Comparison of ENCODE assay signal across 8 cellular contexts in genomic region chr19:9791552-9792181, GRCh38. TPM values are rescaled to one million over a fixed set of nuclear protein-coding genes. Genes with fewer than 3 reads are reported as not detected.
DNase-seq lines count a peak whose midpoint lies in the region; ATAC-seq and TF ChIP-seq lines count a peak whose summit lies in the region.

No MANE protein-coding gene starts in this region.

- peak overlapping the region; percentile 80 for H2AFZ ChIP-seq in trophoblast cell (ENCODE audit: insufficient read depth, low read length, poor library complexity)

- TF ChIP-seq CTCF in heart right ventricle (IDR thresholded peaks at IDR 0.05): no peak
- TF ChIP-seq CTCF in thyroid gland (IDR thresholded peaks at IDR 0.05): no peak

- H3K4me2 ChIP-seq in trophoblast cell (ENCODE audit: low read length): peak overlapping the region; percentile 74

- H3K27ac ChIP-seq in heart right ventricle: peak overlapping the region; percentile 48 to 90 (median 83)
- peak overlapping the region; percentile 83 for H3K27ac ChIP-seq in trophoblast cell (ENCODE audit: low read depth, low read length)
- peak overlapping the region; percentile 90 to 96 (median 93) for H3K27ac ChIP-seq in thyroid gland

- H3K79me2 ChIP-seq in trophoblast cell (ENCODE audit: control insufficient read depth, insufficient read depth, low read length, poor library complexity): peaks cover 2% of the 10 kb centered on the region

- H4K8ac ChIP-seq in trophoblast cell (ENCODE audit: low read depth, low read length): peak overlapping the region; percentile 66

- peak overlapping the region; percentile 32 for H4K91ac ChIP-seq in trophoblast cell (ENCODE audit: low read depth, low read length)

- H2BK120ac ChIP-seq in trophoblast cell (ENCODE audit: insufficient read depth, low read length, poor library complexity): no peak overlapping the region

- H3K79me1 ChIP-seq in trophoblast cell (ENCODE audit: low read length): peaks cover 6% of the 10 kb centered on the region

- no peak overlapping the region for H3K14ac ChIP-seq in trophoblast cell (ENCODE audit: low read length)

- H3K9ac ChIP-seq in trophoblast cell (ENCODE audit: low read length): no peak overlapping the region

- intact Hi-C loops in heart right ventricle (cut with DNase I) (loop anchor here in 9 of 10 donors (1.0 to 10.0 kb wide), 16 partner anchors 27 to 957 kb away; partner anchors contain the start of genes FBXL12 (in 4 of the 9), ZNF317 (in 3 of the 9), ZNF561 (in 3 of the 9) and ZNF121 (in 2 of the 9)), thyroid gland (cut with DNase I) (loop anchor here (1.0 to 10.0 kb wide), 2 partner anchors 28 to 467 kb away; partner anchors contain the start of genes FBXL12 and ZNF559)

- peak; percentile 76 to 81 for DNase-seq in AML-193 (lab: John Stamatoyannopoulos, UW)
- peak; percentile 82 for DNase-seq in NCI-H1092 treated with DMSO at 0.1 percent for 48 hours (lab: John Stamatoyannopoulos, UW)
- DNase-seq in T-helper 1 cell: peak; percentile 91 to 97 (median 96)
- peak; percentile 94 for DNase-seq in amniotic stem cell (lab: John Stamatoyannopoulos, UW)
- peak; percentile 96 to 98 for DNase-seq in heart right ventricle
- DNase-seq in trophoblast cell: peak; percentile 82 to 83
- DNase-seq in thyroid gland: peak; percentile 97

- WGBS in heart right ventricle, 2 donors: 2 to 5% methylated on average over 44 to 48 of the region's 48 CpGs
- no CpG with 5 or more reads among the region's 48 CpGs for WGBS in trophoblast cell (ENCODE audit: extremely low coverage, insufficient coverage, insufficient read length)
- WGBS in thyroid gland, 2 donors: 2 to 4% methylated on average over 30 to 35 of the region's 48 CpGs

- H2BK5ac ChIP-seq in trophoblast cell (ENCODE audit: low read depth, low read length, poor library complexity): peak overlapping the region; percentile 71

- no peak overlapping the region for H2AK5ac ChIP-seq in trophoblast cell (ENCODE audit: low read length)

- TF ChIP-seq POLR2A in thyroid gland (IDR thresholded peaks at IDR 0.05): peak in 1 of 2 donors; percentile 60

- no peak overlapping the region for H3K18ac ChIP-seq in trophoblast cell (ENCODE audit: low read length)

- H3K36me3 ChIP-seq in heart right ventricle (no peaks in the 10 kb centered on the region), trophoblast cell (ENCODE audit: control insufficient read depth in 1 of 2, insufficient read depth in 2 of 2, low read length in 2 of 2) (no peaks in the 10 kb centered on the region), thyroid gland (no peaks in the 10 kb centered on the region)

- H3K23ac ChIP-seq in trophoblast cell (ENCODE audit: low read length): no peak overlapping the region

- no peak overlapping the region for H2BK12ac ChIP-seq in trophoblast cell (ENCODE audit: low read length)

- peak; percentile 35 for ATAC-seq in GM21526 (IDR thresholded peaks at IDR 0.05; ENCODE audit: low FRiP score, unreplicated experiment)
- peak; percentile 80 to 87 (median 84) for ATAC-seq in heart right ventricle

- H3K4me1 ChIP-seq in heart right ventricle (peaks cover 0 to 36% (median 17%) of the 10 kb centered on the region in 9 donors), trophoblast cell (ENCODE audit: control insufficient read depth in 1 of 2, insufficient read depth in 2 of 2, low read length in 2 of 2) (peaks cover 0 to 3% of the 10 kb centered on the region in 2 experiments), thyroid gland (peaks cover 6 to 11% of the 10 kb centered on the region in 2 donors)

- H3K9me3 ChIP-seq in heart right ventricle (no peaks in the 10 kb centered on the region), trophoblast cell (ENCODE audit: insufficient read depth, low read depth, low read length) (no peaks in the 10 kb centered on the region), thyroid gland (no peaks in the 10 kb centered on the region)

- H3K27me3 ChIP-seq in heart right ventricle (no peaks in the 10 kb centered on the region), trophoblast cell (ENCODE audit: insufficient read depth, low read length) (no peaks in the 10 kb centered on the region), thyroid gland (no peaks in the 10 kb centered on the region)

- H4K12ac ChIP-seq in trophoblast cell (ENCODE audit: low read depth, low read length): no peak overlapping the region

- H3K4ac ChIP-seq in trophoblast cell (ENCODE audit: low read depth, low read length): no peak overlapping the region

- H3K4me3 ChIP-seq in heart right ventricle: peak overlapping the region; percentile 28 to 75 (median 69)
- H3K4me3 ChIP-seq in trophoblast cell (ENCODE audit: low read depth, low read length): peak overlapping the region; percentile 77
- H3K4me3 ChIP-seq in thyroid gland (replicated peaks in 1 of 3): peak overlapping the region in 2 of 3 donors; percentile 32 to 38

RNA-seq across cellular contexts. Expression of gene ZNF846, which starts 23.1 kb away (rescaled TPM):
- 10 to 100 TPM in 5 of 10 donors, 1 to 10 TPM in 5; 6.2 to 16.2 (median 10.1) TPM for total RNA-seq in heart right ventricle
- polyA plus RNA-seq in heart right ventricle: 10 to 100 TPM in 1 of 2 donors, 1 to 10 TPM in 1; 3.9 to 21.4 TPM
- polyA plus RNA-seq in trophoblast cell (2013): 6.0 and 6.3 TPM in 2 replicates
- 10 to 100 TPM; 12.1 to 24.4 (median 19.3) TPM for total RNA-seq in thyroid gland

RNA-seq across cellular contexts. Expression of gene FBXL12, which starts 27.2 kb away (rescaled TPM):
- 10 to 100 TPM; 10.5 to 13.8 (median 11.5) TPM for total RNA-seq in heart right ventricle
- 10 to 100 TPM; 13.5 to 19.5 TPM for polyA plus RNA-seq in heart right ventricle
- polyA plus RNA-seq in trophoblast cell (2013): 30.8 and 31.5 TPM in 2 replicates
- total RNA-seq in thyroid gland: 10 to 100 TPM; 16.7 to 37.1 (median 20.7) TPM

RNA-seq across cellular contexts. Expression of gene UBL5, which starts 36.1 kb away (rescaled TPM):
- total RNA-seq in heart right ventricle (100 to 1,000 TPM; 483 to 573 (median 516) TPM), thyroid gland (100 to 1,000 TPM; 141 to 743 (median 475) TPM)
- 1,000 to 10,000 TPM in 1 of 2 donors, 100 to 1,000 TPM in 1; 914 to 1,564 TPM for polyA plus RNA-seq in heart right ventricle
- polyA plus RNA-seq in trophoblast cell (2013): 314 and 343 TPM in 2 replicates

RNA-seq across cellular contexts. Expression of gene PIN1, which starts 43.5 kb away (rescaled TPM):
- total RNA-seq in heart right ventricle (100 to 1,000 TPM in 2 of 10 donors, 10 to 100 TPM in 8; 81.1 to 109 (median 90.8) TPM), thyroid gland (10 to 100 TPM; 50.0 to 98.0 (median 72.3) TPM)
- polyA plus RNA-seq in heart right ventricle: 100 to 1,000 TPM in 1 of 2 donors, 10 to 100 TPM in 1; 74.6 to 152 TPM
- 45.0 and 50.2 TPM in 2 replicates for polyA plus RNA-seq in trophoblast cell (2013)

Comparison
In these comparisons a context has a peak if more than half of its experiments do, and no peak if none do; other contexts are left out.
1. Peak in every context shown above with its lines: DNase-seq, ATAC-seq, H3K4me3 ChIP-seq and H3K27ac ChIP-seq.